ENCODE assay signal across 26 cellular contexts in genomic region chr2:236408786-236409185, GRCh38.
"Had no signal": no experiment of that assay in that cellular context is flagged by ENCODE, and none has a peak within 500 bp of the region (broad histone marks: within the 10 kb centered on the region; RNA-seq: fewer than 3 reads in every experiment).

No MANE protein-coding gene starts in this region.

- H3K36me3 ChIP-seq: stomach, suprapubic skin, thoracic aorta, thyroid gland, tibial artery, tibial nerve, transverse colon, upper lobe of right lung, uterus, vagina had no signal

- H3K9me3 ChIP-seq: suprapubic skin, testis, thyroid gland, transverse colon, upper lobe of right lung, uterus, vagina had no signal

- H3K27ac ChIP-seq: stomach, suprapubic skin, testis, thoracic aorta, thyroid gland, tibial artery, tibial nerve, transverse colon, upper lobe of right lung, uterus, vagina had no signal

- H3K4me1 ChIP-seq: stomach, suprapubic skin, testis, thyroid gland, tibial artery, tibial nerve, transverse colon, upper lobe of right lung, uterus, vagina had no signal

- H3K27me3 ChIP-seq: stomach, suprapubic skin, testis, thyroid gland, tibial artery, tibial nerve, transverse colon, upper lobe of right lung, uterus, vagina had no signal

- FAIRE-seq: urothelium cell line had no signal

- H3K4me3 ChIP-seq: stomach, suprapubic skin, testis, thoracic aorta, thyroid gland, tibial artery, tibial nerve, transverse colon, upper lobe of right lung, uterus, vagina had no signal

- DNase-seq: stimulated activated CD4-positive, alpha-beta T cell treated with anti-CD3 and anti-CD28 coated beads, Interleukin-2, amount 100 ng/mL, for 48 hours; stimulated activated CD4-positive, alpha-beta T cell treated with anti-CD3 and anti-CD28 coated beads, Interleukin-4, amount 100 ng/mL, for 1 hour; stimulated activated CD4-positive, alpha-beta T cell treated with anti-CD3 and anti-CD28 coated beads, Interleukin-4, amount 100 ng/mL, for 24 hours; stimulated activated CD4-positive, alpha-beta T cell treated with anti-CD3 and anti-CD28 coated beads, Interleukin-4, amount 100 ng/mL, for 4 hours; stimulated activated CD8-positive, alpha-beta memory T cell treated with anti-CD3 and anti-CD28 coated beads, Interleukin-4, amount 100 ng/mL, for 48 hours; stimulated activated naive B cell treated with anti-CD40 and anti-IgM and Interleukin-4, amounts not matched to agents 10 μg/mL and 1 μg/mL and 100 μg/mL, for 72 hours; stimulated activated naive CD4-positive, alpha-beta T cell; stimulated activated naive CD4-positive, alpha-beta T cell treated with Interleukin-2 at 50 U/mL for 16 hours; stimulated activated naive CD8-positive, alpha-beta T cell treated with anti-CD3 and anti-CD28 coated beads, Interleukin-15, amount 100 ng/mL, for 72 hours; stimulated activated naive CD8-positive, alpha-beta T cell treated with anti-CD3 and anti-CD28 coated beads, Interleukin-15, Interleukin-2, amounts not matched to agents 100 U/mL and 50 U/mL, for 24 hours; stomach; substantia nigra; testis; thyroid gland; tibial artery; transverse colon; trophoblast cell; upper lobe of right lung; uterus had no signal

- ATAC-seq: stimulated activated effector memory CD8-positive, alpha-beta T cell treated with anti-CD3 and anti-CD28 coated beads, Interleukin-12 subunit alpha, Interleukin-12 subunit beta, amount 100 ng/mL, for 72 hours; stimulated activated memory B cell treated with anti-CD40 and anti-IgM and Interleukin-4, amounts not matched to agents 10 μg/mL and 1 μg/mL and 100 μg/mL, for 72 hours; stimulated activated naive B cell treated with anti-CD40 and anti-IgM and Interleukin-4, amounts not matched to agents 10 μg/mL and 1 μg/mL and 100 μg/mL, for 72 hours; stimulated activated naive CD8-positive, alpha-beta T cell treated with anti-CD3 and anti-CD28 coated beads, Interleukin-15, amount 100 ng/mL, for 72 hours; stimulated activated naive CD8-positive, alpha-beta T cell treated with anti-CD3 and anti-CD28 coated beads, Interleukin-15, Interleukin-2, amounts not matched to agents 100 U/mL and 50 U/mL, for 24 hours; upper lobe of right lung had no signal
